ENCODE assay signal across 13 cellular contexts in genomic region chr7:116271161-116271979, GRCh38.
DNase-seq lines count a peak whose midpoint lies in the region; ATAC-seq, FAIRE-seq and TF ChIP-seq lines count a peak whose summit lies in the region.
"Had no signal": no experiment of that assay in that cellular context is flagged by ENCODE, and none has a peak within 500 bp of the region (broad histone marks: within the 10 kb centered on the region; RNA-seq: fewer than 3 reads in every experiment).

No MANE protein-coding gene starts in this region.

- no peak overlapping the region for H3K4me3 Mint-ChIP-seq in activated CD4-positive, alpha-beta T cell treated with anti-CD3 and anti-CD28 coated beads, Interleukin-2, amount 10 ng/mL, durations not matched to agents 24 days and 14 days
- no peak overlapping the region for H3K4me3 Mint-ChIP-seq in CD8-positive, alpha-beta T cell
- H3K4me3 Mint-ChIP-seq: activated CD8-positive, alpha-beta T cell treated with anti-CD3 and anti-CD28 coated beads for 36 hours had no signal

- H3K36me3 ChIP-seq in mucosa of rectum (ENCODE audit: control insufficient read depth in 2 of 2, insufficient read depth in 2 of 2, low read length in 2 of 2) (no peaks in the 10 kb centered on the region), aorta (ENCODE audit: control insufficient read depth in 1 of 2, insufficient read depth in 2 of 2, low read length in 1 of 2) (no peaks in the 10 kb centered on the region)
- H3K36me3 ChIP-seq in CD8-positive, alpha-beta T cell (ENCODE audit: insufficient read depth, low read length), result no peaks in the 10 kb centered on the region
- H3K36me3 ChIP-seq: right lobe of liver had no signal

- intact Hi-C loops in activated CD4-positive, alpha-beta T cell treated with anti-CD3 and anti-CD28 coated beads, Interleukin-2, amount 10 ng/mL, durations not matched to agents 24 days and 14 days (cut with micrococcal nuclease), result loop anchor here (5.0 kb wide), 1 partner anchor 51 kb away; no protein-coding TSS in a partner anchor
- intact Hi-C loops in aorta (cut with DNase I), result loop anchor here in 1 of 2 donors (5.0 kb wide), 1 partner anchor 256 kb away; the partner anchor contains the start of gene CAV1
- intact Hi-C loops in CD8-positive, alpha-beta T cell (cut with DNase I, micrococcal nuclease), result no loop called here

- H3K27me3 ChIP-seq in mucosa of rectum (ENCODE audit: control insufficient read depth in 2 of 2, insufficient read depth in 2 of 2, low read length in 2 of 2) (no peaks in the 10 kb centered on the region), aorta (ENCODE audit: control insufficient read depth in 1 of 2, insufficient read depth in 2 of 2, low read length in 1 of 2) (no peaks in the 10 kb centered on the region)
- no peaks in the 10 kb centered on the region for H3K27me3 ChIP-seq in CD8-positive, alpha-beta T cell (ENCODE audit: insufficient read depth, low read length)
- H3K27me3 ChIP-seq: right lobe of liver had no signal

- POLR2A ChIA-PET in CD8-positive, alpha-beta T cell (lab: Charles Lee), result no interaction called here

- H3K27ac ChIP-seq in mucosa of rectum (ENCODE audit: low read depth in 2 of 2, low read length in 2 of 2) (peak overlapping the region; percentile 35 to 57), aorta (ENCODE audit: low read depth in 1 of 2, low read length in 2 of 2) (peak overlapping the region; percentile 65 to 92)
- H3K27ac ChIP-seq in CD8-positive, alpha-beta T cell (ENCODE audit: low read depth, low read length), result no peak overlapping the region
- H3K27ac ChIP-seq: 22Rv1, right lobe of liver had no signal

- peaks cover 34% of the 10 kb centered on the region for H3K27me3 Mint-ChIP-seq in activated CD4-positive, alpha-beta T cell treated with anti-CD3 and anti-CD28 coated beads, Interleukin-2, amount 10 ng/mL, durations not matched to agents 24 days and 14 days
- peaks cover 14% of the 10 kb centered on the region for H3K27me3 Mint-ChIP-seq in CD8-positive, alpha-beta T cell (ENCODE audit: low read depth)

- H3K4me1 Mint-ChIP-seq in activated CD4-positive, alpha-beta T cell treated with anti-CD3 and anti-CD28 coated beads, Interleukin-2, amount 10 ng/mL, durations not matched to agents 24 days and 14 days, result no peaks in the 10 kb centered on the region
- no peaks in the 10 kb centered on the region for H3K4me1 Mint-ChIP-seq in CD8-positive, alpha-beta T cell (ENCODE audit: low read depth)

- no peak overlapping the region for H3K9ac ChIP-seq in mucosa of rectum (ENCODE audit: low read depth in 1 of 2, low read length in 2 of 2)

- H3K4me3 ChIP-seq in mucosa of rectum (ENCODE audit: low read length in 2 of 2) (no peak overlapping the region), aorta (ENCODE audit: low read length in 2 of 2) (no peak overlapping the region)
- no peak overlapping the region for H3K4me3 ChIP-seq in CD8-positive, alpha-beta T cell (ENCODE audit: low read depth, low read length)
- H3K4me3 ChIP-seq: right lobe of liver had no signal

- CTCF ChIA-PET in CD8-positive, alpha-beta T cell (lab: Charles Lee), result no interaction called here

- peak; percentile 27 for DNase-seq in activated CD4-positive, alpha-beta T cell treated with anti-CD3 and anti-CD28 coated beads, Interleukin-2, amount 10 ng/mL, durations not matched to agents 24 days and 14 days
- DNase-seq in activated CD4-positive, alpha-beta T cell treated with anti-CD3 and anti-CD28 coated beads for 4 hours, result no peak
- DNase-seq in aorta (no peak), Ammon's horn (ENCODE audit: low spot score) (no peak), NCI-H2107 treated with DMSO at 0.1 percent for 48 hours (lab: John Stamatoyannopoulos, UW; ENCODE audit: unreplicated experiment) (no peak)
- DNase-seq in CD8-positive, alpha-beta T cell, result no peak
- DNase-seq: activated CD8-positive, alpha-beta T cell treated with anti-CD3 and anti-CD28 coated beads for 36 hours; OCI-M1; right lobe of liver; stimulated activated naive CD8-positive, alpha-beta T cell treated with anti-CD3 and anti-CD28 coated beads, Interleukin-15, Interleukin-2, amounts not matched to agents 100 U/mL and 50 U/mL, for 24 hours had no signal

- ATAC-seq in aorta (ENCODE audit: low FRiP score), result peak; percentile 64
- no peak for ATAC-seq in CD8-positive, alpha-beta T cell

- H3K4me1 ChIP-seq in mucosa of rectum (ENCODE audit: control insufficient read depth in 2 of 2, insufficient read depth in 2 of 2, low read length in 2 of 2) (peaks cover 3 to 10% of the 10 kb centered on the region in 2 donors), aorta (ENCODE audit: control insufficient read depth in 1 of 2, insufficient read depth in 2 of 2, low read length in 2 of 2) (peaks cover 3 to 10% of the 10 kb centered on the region in 2 donors)
- no peaks in the 10 kb centered on the region for H3K4me1 ChIP-seq in CD8-positive, alpha-beta T cell (ENCODE audit: insufficient read depth, low read length)
- H3K4me1 ChIP-seq: right lobe of liver had no signal

- FAIRE-seq in endometrium (lab: Jason Lieb, UNC), result peak; percentile 98

- no peaks in the 10 kb centered on the region for H3K9me3 ChIP-seq in mucosa of rectum (ENCODE audit: control insufficient read depth in 2 of 2, low read length in 2 of 2)
- H3K9me3 ChIP-seq in aorta (ENCODE audit: control insufficient read depth, low read length), result no peaks in the 10 kb centered on the region
- H3K9me3 ChIP-seq in CD8-positive, alpha-beta T cell (ENCODE audit: low read length), result no peaks in the 10 kb centered on the region
- H3K9me3 ChIP-seq: right lobe of liver had no signal

- H3K27ac Mint-ChIP-seq in activated CD4-positive, alpha-beta T cell treated with anti-CD3 and anti-CD28 coated beads, Interleukin-2, amount 10 ng/mL, durations not matched to agents 24 days and 14 days, result no peak overlapping the region
- no peak overlapping the region for H3K27ac Mint-ChIP-seq in CD8-positive, alpha-beta T cell
- H3K27ac Mint-ChIP-seq: activated CD8-positive, alpha-beta T cell treated with anti-CD3 and anti-CD28 coated beads for 36 hours had no signal

- no peaks in the 10 kb centered on the region for H3K36me3 Mint-ChIP-seq in activated CD4-positive, alpha-beta T cell treated with anti-CD3 and anti-CD28 coated beads, Interleukin-2, amount 10 ng/mL, durations not matched to agents 24 days and 14 days (ENCODE audit: low read depth)
- H3K36me3 Mint-ChIP-seq in CD8-positive, alpha-beta T cell, result no peaks in the 10 kb centered on the region

- no peak for TF ChIP-seq CTCF in CD8-positive, alpha-beta T cell (IDR thresholded peaks at IDR 0.05)

- no peaks in the 10 kb centered on the region for H3K9me3 Mint-ChIP-seq in activated CD4-positive, alpha-beta T cell treated with anti-CD3 and anti-CD28 coated beads, Interleukin-2, amount 10 ng/mL, durations not matched to agents 24 days and 14 days
- H3K9me3 Mint-ChIP-seq in CD8-positive, alpha-beta T cell, result no peaks in the 10 kb centered on the region
- H3K9me3 Mint-ChIP-seq: activated CD8-positive, alpha-beta T cell treated with anti-CD3 and anti-CD28 coated beads for 36 hours had no signal

- 5 to 8% methylated on average over 6 of the region's 6 CpGs for WGBS in aorta, 2 donors
